ENCODE assay signal across 10 cellular contexts in genomic region chr2:31255911-31256571, GRCh38. TPM values are rescaled to one million over a fixed set of nuclear protein-coding genes. Genes with fewer than 3 reads are reported as not detected.
DNase-seq lines count a peak whose midpoint lies in the region; ATAC-seq and TF ChIP-seq lines count a peak whose summit lies in the region.
"Had no signal": no experiment of that assay in that cellular context is flagged by ENCODE, and none has a peak within 500 bp of the region (broad histone marks: within the 10 kb centered on the region; RNA-seq: fewer than 3 reads in every experiment).

No MANE protein-coding gene starts in this region.

- H3K27ac Mint-ChIP-seq in progenitor cell of endocrine pancreas: no peak overlapping the region
- H3K27ac Mint-ChIP-seq: activated CD8-positive, alpha-beta T cell treated with anti-CD3 and anti-CD28 coated beads for 36 hours had no signal

- peaks cover 7% of the 10 kb centered on the region for H3K4me1 Mint-ChIP-seq in progenitor cell of endocrine pancreas (ENCODE audit: low read depth)

- no peaks in the 10 kb centered on the region for H3K36me3 ChIP-seq in neuronal stem cell (replicated peaks in 1 of 2; ENCODE audit: control insufficient read depth in 2 of 2, insufficient read depth in 2 of 2, low read length in 2 of 2)

- ATAC-seq in GM18909 (IDR thresholded peaks at IDR 0.05; ENCODE audit: poor library complexity, unreplicated experiment): peak; percentile 71
- peak; percentile 62 for ATAC-seq in HG02763 (IDR thresholded peaks at IDR 0.05; ENCODE audit: unreplicated experiment)
- ATAC-seq: activated CD8-positive, alpha-beta T cell treated with anti-CD3 and anti-CD28 coated beads for 36 hours had no signal

- no peak overlapping the region for H2BK12ac ChIP-seq in neuronal stem cell (ENCODE audit: low read length)

- no peaks in the 10 kb centered on the region for H3K79me1 ChIP-seq in neuronal stem cell (ENCODE audit: low read depth, low read length)

- H2BK120ac ChIP-seq in neuronal stem cell (ENCODE audit: low read depth, low read length): no peak overlapping the region

- no peaks in the 10 kb centered on the region for H3K9me3 Mint-ChIP-seq in progenitor cell of endocrine pancreas (ENCODE audit: low read depth)
- H3K9me3 Mint-ChIP-seq: activated CD8-positive, alpha-beta T cell treated with anti-CD3 and anti-CD28 coated beads for 36 hours had no signal

- H3K27me3 ChIP-seq in neuronal stem cell (ENCODE audit: control insufficient read depth in 3 of 3, insufficient read depth in 3 of 3, low read depth in 1 of 3, low read length in 3 of 3): no peaks in the 10 kb centered on the region

- no peak overlapping the region for H2AFZ ChIP-seq in neuronal stem cell (ENCODE audit: low read length)

- no peaks in the 10 kb centered on the region for H3K27me3 Mint-ChIP-seq in progenitor cell of endocrine pancreas
- H3K27me3 Mint-ChIP-seq: activated CD8-positive, alpha-beta T cell treated with anti-CD3 and anti-CD28 coated beads for 36 hours had no signal

- H4K8ac ChIP-seq in neuronal stem cell (ENCODE audit: low read depth, low read length): peak overlapping the region; percentile 5

- H3K4me3 ChIP-seq in neuronal stem cell (ENCODE audit: low read length in 2 of 2): peak overlapping the region in 1 of 2 donors; percentile 7

- no peaks in the 10 kb centered on the region for H3K9me3 ChIP-seq in neuronal stem cell (replicated peaks in 1 of 2; ENCODE audit: control insufficient read depth in 2 of 2, insufficient read depth in 1 of 2, low read depth in 1 of 2, low read length in 2 of 2)

- H3K23ac ChIP-seq in neuronal stem cell (ENCODE audit: low read depth, low read length, poor library complexity): no peak overlapping the region

- no peak overlapping the region for H3K4me3 Mint-ChIP-seq in progenitor cell of endocrine pancreas (ENCODE audit: low read depth)
- H3K4me3 Mint-ChIP-seq: activated CD8-positive, alpha-beta T cell treated with anti-CD3 and anti-CD28 coated beads for 36 hours had no signal

- peak; percentile 74 for DNase-seq in M059J (ENCODE audit: low read depth)
- DNase-seq in neuronal stem cell (ENCODE audit: low spot score): no peak
- no peak for DNase-seq in activated CD4-positive, alpha-beta T cell treated with anti-CD3 and anti-CD28 coated beads, Interleukin-2, amount 50 U/mL, for 4 hours
- no peak for DNase-seq in NCI-H82 treated with DMSO at 0.1 percent for 48 hours (lab: John Stamatoyannopoulos, UW; ENCODE audit: unreplicated experiment)
- DNase-seq in progenitor cell of endocrine pancreas (ENCODE audit: low spot score, unreplicated experiment): no peak
- no peak for DNase-seq in activated CD4-positive, alpha-beta T cell treated with anti-CD3 and anti-CD28 coated beads for 4 hours
- DNase-seq: activated CD8-positive, alpha-beta T cell treated with anti-CD3 and anti-CD28 coated beads for 36 hours; NCI-H345 had no signal

- peaks cover 4 to 8% of the 10 kb centered on the region in 2 donors for H3K4me1 ChIP-seq in neuronal stem cell (ENCODE audit: control insufficient read depth in 2 of 2, insufficient read depth in 1 of 2, low read depth in 1 of 2, low read length in 2 of 2)

- peak overlapping the region; percentile 44 for H3K9ac ChIP-seq in neuronal stem cell (ENCODE audit: low read depth, low read length, poor library complexity)

- H4K91ac ChIP-seq in neuronal stem cell (ENCODE audit: low read depth, low read length, poor library complexity): no peak overlapping the region

- no peak overlapping the region for H3K27ac ChIP-seq in neuronal stem cell (replicated peaks; ENCODE audit: low read length)

- no CpG with 5 or more reads among the region's 11 CpGs for WGBS in neuronal stem cell (ENCODE audit: extremely low coverage in 2 of 2, insufficient read length in 2 of 2, insufficient replicate concordance in 1 of 2), 2 donors

- H2AK5ac ChIP-seq in neuronal stem cell (ENCODE audit: low read depth, low read length): no peak overlapping the region

- peaks cover 2% of the 10 kb centered on the region for H3K36me3 Mint-ChIP-seq in progenitor cell of endocrine pancreas (ENCODE audit: insufficient read depth)

- no peak overlapping the region for H2BK15ac ChIP-seq in neuronal stem cell (ENCODE audit: low read length)

- peak overlapping the region; percentile 5 for H3K14ac ChIP-seq in neuronal stem cell (ENCODE audit: low read length)

- H3K4me2 ChIP-seq in neuronal stem cell (ENCODE audit: insufficient read depth, low read length, poor library complexity, severe bottlenecking): no peak overlapping the region

- no peak for TF ChIP-seq CTCF in progenitor cell of endocrine pancreas (IDR thresholded peaks at IDR 0.05; ENCODE audit: unreplicated experiment)

- no peak overlapping the region for H3K4ac ChIP-seq in neuronal stem cell (ENCODE audit: low read length)

- no peak overlapping the region for H2BK5ac ChIP-seq in neuronal stem cell (ENCODE audit: low read length)

- no peak overlapping the region for H3K18ac ChIP-seq in neuronal stem cell (ENCODE audit: low read length)

RNA-seq across cellular contexts. Expression of gene EHD3, which starts 22.1 kb away (rescaled TPM):
- total RNA-seq in M059J (2014; rRNA removed; shearing (Covaris generic)): 9.8 and 19.2 TPM in 2 replicates
- polyA plus RNA-seq in neuronal stem cell (2013, experiment 1 of 2): 5.0 TPM
- 4.7 TPM for polyA plus RNA-seq in neuronal stem cell (2013, experiment 2 of 2)
- 7.0 and 7.3 TPM in 2 replicates for total RNA-seq in progenitor cell of endocrine pancreas

RNA-seq across cellular contexts. Expression of gene CAPN14, which starts 38.7 kb away (rescaled TPM):
- total RNA-seq in M059J (2014; rRNA removed; shearing (Covaris generic)): 0.30 and 1.0 TPM in 2 replicates
- 0.06 TPM for polyA plus RNA-seq in neuronal stem cell (2013, experiment 1 of 2)
- polyA plus RNA-seq in neuronal stem cell (2013, experiment 2 of 2): 0.06 TPM
- total RNA-seq in progenitor cell of endocrine pancreas: 0.50 and 0.73 TPM in 2 replicates
